In genomic region chr19:49855277-49855675, GRCh38 we compare ENCODE assay signal across 11 cellular contexts. TPM values are rescaled to one million over a fixed set of nuclear protein-coding genes. Genes with fewer than 3 reads are reported as not detected.
DNase-seq lines count a peak whose midpoint lies in the region; ATAC-seq and TF ChIP-seq lines count a peak whose summit lies in the region.
"Had no signal": no experiment of that assay in that cellular context is flagged by ENCODE, and none has a peak within 500 bp of the region (broad histone marks: within the 10 kb centered on the region; RNA-seq: fewer than 3 reads in every experiment).

No MANE protein-coding gene starts in this region.

- H3K27me3 Mint-ChIP-seq in T-helper 17 cell, result no peaks in the 10 kb centered on the region
- H3K27me3 Mint-ChIP-seq in mesothelial cell of epicardium (ENCODE audit: low read depth), result no peaks in the 10 kb centered on the region

- no peak overlapping the region for H3K4me3 Mint-ChIP-seq in T-helper 17 cell
- no peak overlapping the region for H3K4me3 Mint-ChIP-seq in mesothelial cell of epicardium

- DNase-seq in D341Med (ENCODE audit: low spot score) (peak; percentile 21), T-helper 17 cell (no peak), mesothelial cell of epicardium (ENCODE audit: low spot score in 2 of 2, unreplicated experiment in 2 of 2) (no peak), superior temporal gyrus (ENCODE audit: extremely low spot score) (no peak), NCI-H2227 treated with DMSO at 0.1 percent for 48 hours (lab: John Stamatoyannopoulos, UW) (no peak)
- DNase-seq: activated CD4-positive, alpha-beta T cell treated with anti-CD3 and anti-CD28 coated beads for 48 hours; H9; heart left ventricle; NCI-H2171 treated with DMSO at 0.1 percent for 48 hours had no signal

- TF ChIP-seq CTCF in mesothelial cell of epicardium (IDR thresholded peaks at IDR 0.05; ENCODE audit: unreplicated experiment), result no peak

- H3K27ac Mint-ChIP-seq in T-helper 17 cell (peak overlapping the region; percentile 61), mesothelial cell of epicardium (peak overlapping the region; percentile 53)

- no peaks in the 10 kb centered on the region for H3K9me3 ChIP-seq in T-helper 17 cell (ENCODE audit: control insufficient read depth, low read length, poor library complexity, severe bottlenecking)
- H3K9me3 ChIP-seq: heart left ventricle, thoracic aorta had no signal

- peaks cover under 1% of the 10 kb centered on the region for H3K9me3 Mint-ChIP-seq in mesothelial cell of epicardium
- H3K9me3 Mint-ChIP-seq: H9 had no signal

- H3K4me1 Mint-ChIP-seq in T-helper 17 cell, result peaks cover 18% of the 10 kb centered on the region
- peaks cover 19% of the 10 kb centered on the region for H3K4me1 Mint-ChIP-seq in mesothelial cell of epicardium

- ATAC-seq in T-helper 17 cell, result no peak
- ATAC-seq in GM21526 (IDR thresholded peaks at IDR 0.05; ENCODE audit: low FRiP score, unreplicated experiment), result no peak
- ATAC-seq: heart left ventricle had no signal

- H3K36me3 Mint-ChIP-seq in T-helper 17 cell (ENCODE audit: low read depth) (no peaks in the 10 kb centered on the region), mesothelial cell of epicardium (peaks cover 7% of the 10 kb centered on the region)

RNA-seq across cellular contexts. Expression of gene PTOV1, which starts 4.3 kb away (rescaled TPM):
- total RNA-seq in T-helper 17 cell (100 to 1,000 TPM; 125 to 162 TPM), mesothelial cell of epicardium (415 to 431 TPM (median 422 TPM) in 3 replicates)

RNA-seq across cellular contexts. Expression of gene PNKP, which starts 12.1 kb away (rescaled TPM):
- 100 to 1,000 TPM; 170 to 196 TPM for total RNA-seq in T-helper 17 cell
- 96.6 to 103 TPM (median 97.8 TPM) in 3 replicates for total RNA-seq in mesothelial cell of epicardium

RNA-seq across cellular contexts. Expression of gene AKT1S1, which starts 21.9 kb away (rescaled TPM):
- total RNA-seq in T-helper 17 cell, result 10 to 100 TPM; 19.2 to 33.8 TPM
- total RNA-seq in mesothelial cell of epicardium, result 41.8 to 45.3 TPM (median 42.5 TPM) in 3 replicates

RNA-seq across cellular contexts. Expression of gene TBC1D17, which starts 22.2 kb away (rescaled TPM):
- total RNA-seq in T-helper 17 cell, result 10 to 100 TPM; 44.1 to 57.3 TPM
- total RNA-seq in mesothelial cell of epicardium, result 46.8 to 53.7 TPM (median 49.7 TPM) in 3 replicates

RNA-seq across cellular contexts. Expression of gene MED25, which starts 37.2 kb away (rescaled TPM):
- total RNA-seq in T-helper 17 cell, result 100 to 1,000 TPM in 1 of 2 donors, 10 to 100 TPM in 1; 94.8 to 108 TPM
- total RNA-seq in mesothelial cell of epicardium, result 103 to 107 TPM (median 105 TPM) in 3 replicates
